In the genomic region with DNA sequence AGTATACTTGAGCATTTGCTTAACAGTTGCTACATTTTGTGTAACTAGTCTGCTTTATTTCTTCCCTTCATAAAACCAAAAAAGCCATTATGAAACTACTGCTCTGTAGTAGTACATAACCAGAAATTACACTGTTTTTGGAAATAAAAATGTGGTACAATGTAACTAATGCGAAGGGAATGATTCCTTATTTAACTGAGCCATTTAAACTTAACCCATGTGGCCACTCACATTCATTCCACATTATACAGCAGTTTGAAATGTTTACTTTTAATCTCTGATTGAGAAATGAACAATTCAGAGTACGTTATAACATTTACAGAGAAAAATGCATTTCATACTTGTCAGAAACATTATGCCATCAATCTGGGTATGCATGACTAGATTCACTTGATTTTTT, we compare ENCODE assay signal across 18 cellular contexts.
DNase-seq lines count a peak whose midpoint lies in the region; ATAC-seq lines count a peak whose summit lies in the region.
"Had no signal": no experiment of that assay in that cellular context is flagged by ENCODE, and none has a peak within 500 bp of the region (broad histone marks: within the 10 kb centered on the region; RNA-seq: fewer than 3 reads in every experiment).

No MANE protein-coding gene starts in this region.

- no peak for ATAC-seq in HG03439 (IDR thresholded peaks at IDR 0.05; ENCODE audit: unreplicated experiment)
- ATAC-seq: GM12878, GM23338 had no signal

- DNase-seq in EL (peak; percentile 8), amniotic epithelial cell (ENCODE audit: low read depth) (peak; percentile 57), iris pigment epithelial cell (ENCODE audit: low read depth) (peak; percentile 64), DMS153 (lab: John Stamatoyannopoulos, UW) (no peak), SHP77 (lab: John Stamatoyannopoulos, UW) (no peak), germinal center (ENCODE audit: low spot score) (no peak)
- DNase-seq: BE2C, DMS79, Karpas-422, MV-4-11, NCI-H1694 treated with DMSO at 0.1 percent for 48 hours, NCI-H2081 treated with DMSO at 0.1 percent for 48 hours, NCI-H2171 treated with DMSO at 0.1 percent for 48 hours, NCI-H524 treated with DMSO at 0.1 percent for 48 hours, NCI-H82 had no signal

Comparison
In these comparisons a context has a peak if more than half of its experiments do, and no peak if none do; other contexts are left out.
1. DNase-seq: peak in EL (single experiment), amniotic epithelial cell (single experiment) and iris pigment epithelial cell (single experiment); none in DMS153 (single experiment), SHP77 (0 of 2) and germinal center (single experiment).